Comparison of ENCODE assay signal across 30 cellular contexts in genomic region chr6:124777834-124778233, GRCh38.
"Had no signal": no experiment of that assay in that cellular context is flagged by ENCODE, and none has a peak within 500 bp of the region (broad histone marks: within the 10 kb centered on the region; RNA-seq: fewer than 3 reads in every experiment).

No MANE protein-coding gene starts in this region.

- H3K27me3 ChIP-seq: adrenal gland, ascending aorta, body of pancreas, brain microvascular endothelial cell, breast epithelium had no signal

- H3K27ac ChIP-seq: adrenal gland, ascending aorta, body of pancreas, brain microvascular endothelial cell, breast epithelium, cardiac muscle cell had no signal

- H3K9me3 ChIP-seq: adrenal gland, ascending aorta, body of pancreas, breast epithelium had no signal

- DNase-seq: activated effector memory CD4-positive, alpha-beta T cell treated with anti-CD3 and anti-CD28 coated beads, Interleukin-2, amount 50 U/mL, for 16 hours; activated effector memory CD4-positive, alpha-beta T cell treated with Interleukin-2 at 50 U/mL for 16 hours; activated gamma-delta T cell; activated gamma-delta T cell treated with Interleukin-2 at 50 U/mL for 16 hours; activated naive CD4-positive, alpha-beta T cell; activated naive CD4-positive, alpha-beta T cell treated with anti-CD3 and anti-CD28 coated beads for 36 hours; activated naive CD4-positive, alpha-beta T cell treated with anti-CD3 and anti-CD28 coated beads, Interleukin-2, amount 10 ng/mL, durations not matched to agents 7 days and 5 days; activated naive CD4-positive, alpha-beta T cell treated with anti-CD3 and anti-CD28 coated beads, Interleukin-2, amount 50 U/mL, for 16 hours; activated naive CD4-positive, alpha-beta T cell treated with Interleukin-2 at 50 U/mL for 16 hours; activated naive CD8-positive, alpha-beta T cell treated with anti-CD3 and anti-CD28 coated beads for 36 hours; activated naive CD8-positive, alpha-beta T cell treated with anti-CD3 and anti-CD28 coated beads, Interleukin-2, amount 10 ng/mL, durations not matched to agents 7 days and 5 days; activated naive CD8-positive, alpha-beta T cell treated with anti-CD3 and anti-CD28 coated beads, Interleukin-2, amount 50 U/mL, for 24 hours; activated T-cell treated with anti-CD3 and anti-CD28 coated beads, Interleukin-2, amount 50 U/mL, for 1 hour; activated T-cell treated with anti-CD3 and anti-CD28 coated beads, Interleukin-2, amount 50 U/mL, for 24 hours; activated T-cell treated with anti-CD3 and anti-CD28 coated beads, Interleukin-2, amount 50 U/mL, for 4 hours; activated T-cell treated with anti-CD3 and anti-CD28 coated beads, Interleukin-2, amount 50 U/mL, for 48 hours; activated T-cell treated with anti-CD3 and anti-CD28 coated beads, Interleukin-2, amount 50 U/mL, for 72 hours; adrenal gland; amniotic stem cell; amygdala; anterior cingulate cortex; aorta; body of pancreas; brain microvascular endothelial cell; caudate nucleus; central memory CD4-positive, alpha-beta T cell; cerebellar nuclear complex had no signal

- H3K4me1 ChIP-seq: adrenal gland, ascending aorta, body of pancreas, breast epithelium had no signal

- H3K36me3 ChIP-seq: adrenal gland, ascending aorta, brain microvascular endothelial cell, breast epithelium, cardiac muscle cell had no signal

- H3K4me3 ChIP-seq: adrenal gland, ascending aorta, body of pancreas, breast epithelium, cardiac muscle cell had no signal
